Comparison of ENCODE assay signal across 32 cellular contexts in genomic region chr5:3375586-3376311, GRCh38.
"Had no signal": no experiment of that assay in that cellular context is flagged by ENCODE, and none has a peak within 500 bp of the region (broad histone marks: within the 10 kb centered on the region; RNA-seq: fewer than 3 reads in every experiment).

No MANE protein-coding gene starts in this region.

- H3K27me3 ChIP-seq: ascending aorta, cardiac muscle cell had no signal

- DNase-seq: activated CD4-positive, alpha-beta T cell treated with anti-CD3 and anti-CD28 coated beads for 1 hour; activated CD4-positive, alpha-beta T cell treated with anti-CD3 and anti-CD28 coated beads, Interleukin-2, amount 10 ng/mL, durations not matched to agents 24 days and 14 days; activated CD4-positive, alpha-beta T cell treated with anti-CD3 and anti-CD28 coated beads, Interleukin-2, amount 50 U/mL, for 4 hours; activated CD4-positive, CD25-positive, alpha-beta regulatory T cell; activated CD8-positive, alpha-beta T cell treated with anti-CD3 and anti-CD28 coated beads for 36 hours; activated effector memory CD4-positive, alpha-beta T cell treated with anti-CD3 and anti-CD28 coated beads, Interleukin-2, amount 50 U/mL, for 16 hours; activated naive CD4-positive, alpha-beta T cell; activated naive CD8-positive, alpha-beta T cell treated with anti-CD3 and anti-CD28 coated beads, Interleukin-2, amount 10 ng/mL, durations not matched to agents 7 days and 5 days; activated T-cell treated with anti-CD3 and anti-CD28 coated beads, Interleukin-2, amount 50 U/mL, for 1 hour; activated T-cell treated with anti-CD3 and anti-CD28 coated beads, Interleukin-2, amount 50 U/mL, for 72 hours; amygdala; NCI-H1048; NCI-H1105 treated with DMSO at 0.1 percent for 48 hours; NCI-H1436; NCI-H1694; NCI-H1930; NCI-H2081 treated with DMSO at 0.1 percent for 48 hours; NCI-H2227 treated with DMSO at 0.1 percent for 48 hours; NCI-H446; NCI-H510A treated with DMSO at 0.1 percent for 48 hours; PC-9; SIG-M5; SW 1271; T-helper 1 cell; T1000; WERI-Rb-1 had no signal

- H3K27ac ChIP-seq: ascending aorta, cardiac muscle cell, PC-9, RWPE1, WERI-Rb-1 had no signal

- H3K4me1 ChIP-seq: ascending aorta had no signal

- H3K4me2 ChIP-seq: PC-9 had no signal

- H3K36me3 ChIP-seq: ascending aorta, cardiac muscle cell, WERI-Rb-1 had no signal

- ATAC-seq: activated CD8-positive, alpha-beta T cell treated with anti-CD3 and anti-CD28 coated beads for 36 hours; activated T-cell treated with anti-CD3 and anti-CD28 coated beads, Interleukin-2, amount 50 U/mL, for 72 hours; activated T-helper 17 cell treated with anti-CD3 and anti-CD28 coated beads, Interleukin-2, amount 50 U/mL, for 72 hours; Right ventricle myocardium inferior; SK-N-SH treated with all-trans-retinoic acid at 6 μM for 48 hours had no signal

- H2AFZ ChIP-seq: PC-9 had no signal

- H3K4me3 ChIP-seq: ascending aorta, cardiac muscle cell, PC-9 had no signal
